ENCODE assay signal across 8 cellular contexts in genomic region chr20:38926142-38926933, GRCh38. TPM values are rescaled to one million over a fixed set of nuclear protein-coding genes. Genes with fewer than 3 reads are reported as not detected.
DNase-seq lines count a peak whose midpoint lies in the region; ATAC-seq and TF ChIP-seq lines count a peak whose summit lies in the region.

A gene with protein sequence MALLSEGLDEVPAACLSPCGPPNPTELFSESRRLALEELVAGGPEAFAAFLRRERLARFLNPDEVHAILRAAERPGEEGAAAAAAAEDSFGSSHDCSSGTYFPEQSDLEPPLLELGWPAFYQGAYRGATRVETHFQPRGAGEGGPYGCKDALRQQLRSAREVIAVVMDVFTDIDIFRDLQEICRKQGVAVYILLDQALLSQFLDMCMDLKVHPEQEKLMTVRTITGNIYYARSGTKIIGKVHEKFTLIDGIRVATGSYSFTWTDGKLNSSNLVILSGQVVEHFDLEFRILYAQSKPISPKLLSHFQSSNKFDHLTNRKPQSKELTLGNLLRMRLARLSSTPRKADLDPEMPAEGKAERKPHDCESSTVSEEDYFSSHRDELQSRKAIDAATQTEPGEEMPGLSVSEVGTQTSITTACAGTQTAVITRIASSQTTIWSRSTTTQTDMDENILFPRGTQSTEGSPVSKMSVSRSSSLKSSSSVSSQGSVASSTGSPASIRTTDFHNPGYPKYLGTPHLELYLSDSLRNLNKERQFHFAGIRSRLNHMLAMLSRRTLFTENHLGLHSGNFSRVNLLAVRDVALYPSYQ (plus strand): TSS chr20:38926417. CDS start chr20:38926443, 26 bp downstream.

- ATAC-seq in HG02852 (IDR thresholded peaks at IDR 0.05; ENCODE audit: unreplicated experiment) (peak; percentile 94), heart left ventricle (peak; percentile 97 to 98 (median 98)), upper lobe of left lung (ENCODE audit: low FRiP score in 2 of 2) (peak; percentile 96 to 97)
- ATAC-seq in activated naive CD8-positive, alpha-beta T cell treated with anti-CD3 and anti-CD28 coated beads, Interleukin-2, amount 50 U/mL, for 24 hours = peak; percentile 92

- peak within 1 kb of the TSS in 2 of 12 donors; percentile 15 to 81 for H3K27ac ChIP-seq in heart left ventricle
- H3K27ac ChIP-seq in upper lobe of left lung = peak within 1 kb of the TSS in 2 of 4 donors; percentile 21 to 56

- H3K27me3 Mint-ChIP-seq in activated naive CD8-positive, alpha-beta T cell treated with anti-CD3 and anti-CD28 coated beads, Interleukin-2, amount 50 U/mL, for 24 hours = no peaks in the 10 kb centered on the region

- 0 to 1% (median 0%) methylated on average over 17 to 95 of the region's 95 CpGs for WGBS in heart left ventricle, 4 donors
- WGBS in upper lobe of left lung, 2 donors = 0 to 1% methylated on average over 6 to 51 of the region's 95 CpGs

- H3K27me3 ChIP-seq in heart left ventricle (no peaks in the 10 kb centered on the region), upper lobe of left lung (no peaks in the 10 kb centered on the region)

- TF ChIP-seq CTCF in GM13976 (IDR thresholded peaks at IDR 0.05; ENCODE audit: borderline replicate concordance, control extremely low read depth, extremely low read depth, insufficient read depth, missing control alignments) (no peak), heart left ventricle (IDR thresholded peaks at IDR 0.05) (peak in 6 of 12 donors; percentile 10 to 94 (median 82)), upper lobe of left lung (IDR thresholded peaks at IDR 0.05) (peak in 4 of 6 experiments; percentile 82 to 96 (median 90))

- intact Hi-C loops in heart left ventricle (cut with DNase I) = loop anchor here (1.0 to 5.0 kb wide), 6 partner anchors 36 to 122 kb away; partner anchors contain the start of gene DHX35 (in 4 of the 10)
- intact Hi-C loops in posterior cingulate gyrus (cut with DNase I) = loop anchor here (1.0 to 2.0 kb wide), 2 partner anchors 32 to 121 kb away; no protein-coding TSS in a partner anchor

- peaks cover 19% of the 10 kb centered on the region for H3K36me3 Mint-ChIP-seq in activated naive CD8-positive, alpha-beta T cell treated with anti-CD3 and anti-CD28 coated beads, Interleukin-2, amount 50 U/mL, for 24 hours (ENCODE audit: low read depth)

- peaks cover 31% of the 10 kb centered on the region for H3K4me1 Mint-ChIP-seq in activated naive CD8-positive, alpha-beta T cell treated with anti-CD3 and anti-CD28 coated beads, Interleukin-2, amount 50 U/mL, for 24 hours

- peaks cover 5 to 35% (median 10%) of the 10 kb centered on the region in 12 donors for H3K4me1 ChIP-seq in heart left ventricle
- H3K4me1 ChIP-seq in upper lobe of left lung = peaks cover 7 to 26% (median 9%) of the 10 kb centered on the region in 4 donors

- peak within 1 kb of the TSS; percentile 83 for H3K4me3 Mint-ChIP-seq in activated naive CD8-positive, alpha-beta T cell treated with anti-CD3 and anti-CD28 coated beads, Interleukin-2, amount 50 U/mL, for 24 hours

- in situ Hi-C loops in GM13976 (cut with MboI; ENCODE audit: low sequenced_read_pairs, unreplicated experiment) = loop anchor here (10.0 kb wide), 1 partner anchor 118 kb away; no protein-coding TSS in a partner anchor

- TF ChIP-seq POLR2A in heart left ventricle (IDR thresholded peaks at IDR 0.05) (peak in 1 of 2 donors; percentile 65), upper lobe of left lung (IDR thresholded peaks at IDR 0.05) (peak in 2 of 4 donors; percentile 57 to 69)

- DNase-seq in GM13976 (ENCODE audit: low spot score) = peak; percentile 100
- peak; percentile 95 for DNase-seq in NCI-H1436 treated with DMSO at 0.1 percent for 48 hours (lab: John Stamatoyannopoulos, UW)
- DNase-seq in T follicular helper cell (ENCODE audit: low read depth) = peak; percentile 87
- DNase-seq in activated naive CD8-positive, alpha-beta T cell treated with anti-CD3 and anti-CD28 coated beads, Interleukin-2, amount 50 U/mL, for 24 hours = peak; percentile 95
- DNase-seq in heart left ventricle = peak; percentile 91 to 96 (median 96)
- DNase-seq in posterior cingulate gyrus = peak; percentile 90 to 99 (median 95)
- peak; percentile 96 to 97 for DNase-seq in upper lobe of left lung

- H3K4me3 ChIP-seq in heart left ventricle = peak within 1 kb of the TSS; percentile 22 to 76 (median 58)
- peak within 1 kb of the TSS; percentile 29 to 71 (median 66) for H3K4me3 ChIP-seq in upper lobe of left lung

- no peaks in the 10 kb centered on the region for H3K9me3 Mint-ChIP-seq in activated naive CD8-positive, alpha-beta T cell treated with anti-CD3 and anti-CD28 coated beads, Interleukin-2, amount 50 U/mL, for 24 hours

- H3K9me3 ChIP-seq in heart left ventricle (no peaks in the 10 kb centered on the region), upper lobe of left lung (no peaks in the 10 kb centered on the region)

- H3K27ac Mint-ChIP-seq in activated naive CD8-positive, alpha-beta T cell treated with anti-CD3 and anti-CD28 coated beads, Interleukin-2, amount 50 U/mL, for 24 hours = peak within 1 kb of the TSS; percentile 54

- TF ChIP-seq EP300 in upper lobe of left lung (IDR thresholded peaks at IDR 0.05) = no peak

- H3K36me3 ChIP-seq in heart left ventricle = peaks cover 0 to 4% (median 0%) of the 10 kb centered on the region in 9 donors
- H3K36me3 ChIP-seq in upper lobe of left lung = peaks cover 0 to 8% (median 0%) of the 10 kb centered on the region in 4 donors

RNA-seq across cellular contexts. Expression of the gene that starts here (rescaled TPM):
- 1 to 10 TPM in 2 of 9 donors, under 1 TPM in 7; 0.11 to 4.7 (median 0.56) TPM for total RNA-seq in heart left ventricle
- polyA plus RNA-seq in heart left ventricle = 1 to 10 TPM in 1 of 2 donors, not detected in 1; 1.3 TPM
- 1 to 10 TPM; 1.0 to 4.8 (median 3.0) TPM for total RNA-seq in upper lobe of left lung
